Comparison of ENCODE assay signal across 1 cellular context in the genomic region with DNA sequence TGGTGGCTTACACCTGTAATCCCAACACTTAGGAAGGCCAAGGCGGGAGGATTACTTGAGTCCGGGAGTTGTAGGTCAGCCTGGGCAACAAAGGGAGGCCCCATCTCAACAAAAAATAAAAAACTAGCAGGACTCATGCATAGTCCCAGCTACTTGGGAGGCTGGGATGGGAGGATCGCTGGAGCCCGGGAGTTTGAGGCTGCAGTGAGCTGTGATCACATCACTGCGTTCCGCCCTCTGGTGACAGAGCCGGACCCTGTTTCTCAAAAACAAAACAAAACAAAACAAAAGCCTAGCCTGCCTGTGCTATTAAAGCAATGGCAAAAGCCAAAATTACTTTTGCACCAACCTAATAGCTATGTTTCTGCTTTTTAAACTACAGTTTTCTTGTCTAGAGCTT.
TF ChIP-seq lines count a peak whose summit lies in the region.

No MANE protein-coding gene starts in this region.

TF ChIP-seq in HepG2, 621 proteins besides CTCF, POLR2A, EP300 and RAD21:
- TF ChIP-seq HES4 (CRISPR knock-in tag; IDR thresholded peaks at IDR 0.05; ENCODE audit: borderline replicate concordance) (no peak), ZBTB38 (CRISPR knock-in tag; IDR thresholded peaks at IDR 0.05) (0 out of 2 replicates have a peak, but pooled peaks have one; percentile 9), STAG1 (CRISPR knock-in tag; IDR thresholded peaks at IDR 0.05) (peak; percentile 36), ARID2 (CRISPR knock-in tag; IDR thresholded peaks at IDR 0.05; ENCODE audit: borderline replicate concordance) (0 out of 2 replicates have a peak, but pooled peaks have one; percentile 29), ZMYM3 (CRISPR knock-in tag; IDR thresholded peaks at IDR 0.05) (peak; percentile 87), ZNF296 (CRISPR knock-in tag; conservative IDR thresholded peaks at IDR 0.05) (no peak), NFKB2 (CRISPR knock-in tag; IDR thresholded peaks at IDR 0.05; ENCODE audit: borderline replicate concordance) (no peak)
- TF ChIP-seq, protein P1, sequence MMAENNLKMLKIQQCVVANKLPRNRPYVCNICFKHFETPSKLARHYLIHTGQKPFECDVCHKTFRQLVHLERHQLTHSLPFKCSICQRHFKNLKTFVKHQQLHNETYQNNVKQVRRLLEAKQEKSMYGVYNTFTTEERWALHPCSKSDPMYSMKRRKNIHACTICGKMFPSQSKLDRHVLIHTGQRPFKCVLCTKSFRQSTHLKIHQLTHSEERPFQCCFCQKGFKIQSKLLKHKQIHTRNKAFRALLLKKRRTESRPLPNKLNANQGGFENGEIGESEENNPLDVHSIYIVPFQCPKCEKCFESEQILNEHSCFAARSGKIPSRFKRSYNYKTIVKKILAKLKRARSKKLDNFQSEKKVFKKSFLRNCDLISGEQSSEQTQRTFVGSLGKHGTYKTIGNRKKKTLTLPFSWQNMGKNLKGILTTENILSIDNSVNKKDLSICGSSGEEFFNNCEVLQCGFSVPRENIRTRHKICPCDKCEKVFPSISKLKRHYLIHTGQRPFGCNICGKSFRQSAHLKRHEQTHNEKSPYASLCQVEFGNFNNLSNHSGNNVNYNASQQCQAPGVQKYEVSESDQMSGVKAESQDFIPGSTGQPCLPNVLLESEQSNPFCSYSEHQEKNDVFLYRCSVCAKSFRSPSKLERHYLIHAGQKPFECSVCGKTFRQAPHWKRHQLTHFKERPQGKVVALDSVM (CRISPR knock-in tag; IDR thresholded peaks at IDR 0.05), result peak; percentile 99
